ENCODE assay signal across 20 cellular contexts in genomic region chr19:50667759-50668231, GRCh38. TPM values are rescaled to one million over a fixed set of nuclear protein-coding genes. Genes with fewer than 3 reads are reported as not detected.
DNase-seq lines count a peak whose midpoint lies in the region; ATAC-seq, FAIRE-seq and TF ChIP-seq lines count a peak whose summit lies in the region.
"Had no signal": no experiment of that assay in that cellular context is flagged by ENCODE, and none has a peak within 500 bp of the region (broad histone marks: within the 10 kb centered on the region; RNA-seq: fewer than 3 reads in every experiment).

No MANE protein-coding gene starts in this region.

- peak overlapping the region; percentile 90 for H3K18ac ChIP-seq in neuronal stem cell (ENCODE audit: low read length)

- no peak overlapping the region for H3K4me3 Mint-ChIP-seq in CD8-positive, alpha-beta T cell

- H3K4me2 ChIP-seq in endothelial cell of umbilical vein (ENCODE audit: insufficient read depth, low read length) (no peak overlapping the region), neuronal stem cell (ENCODE audit: insufficient read depth, low read length, poor library complexity, severe bottlenecking) (peak overlapping the region; percentile 57)
- H3K4me2 ChIP-seq: BLaER1 treated with 17β-estradiol and CSF1 and Interleukin-3, amounts not matched to agents 10 nM and 100 nM had no signal

- no peak overlapping the region for H2BK12ac ChIP-seq in neuronal stem cell (ENCODE audit: low read length)

- no peak overlapping the region for H4K8ac ChIP-seq in neuronal stem cell (ENCODE audit: low read depth, low read length)

- H3K23ac ChIP-seq in neuronal stem cell (ENCODE audit: low read depth, low read length, poor library complexity), result peak overlapping the region; percentile 12

- H3K36me3 Mint-ChIP-seq in CD8-positive, alpha-beta T cell, result no peaks in the 10 kb centered on the region

- no peak overlapping the region for H3K4ac ChIP-seq in neuronal stem cell (ENCODE audit: low read length)

- H3K9me1 ChIP-seq in endothelial cell of umbilical vein (replicated peaks; ENCODE audit: control insufficient read depth, extremely low read depth, insufficient read depth, low read length), result no peaks in the 10 kb centered on the region

- dilution Hi-C loops in endothelial cell of umbilical vein (cut with MboI; ENCODE audit: extremely low pct_ligation_motif_present, low sequenced_read_pairs), result no loop called here

- peak overlapping the region; percentile 70 for H2AK5ac ChIP-seq in neuronal stem cell (ENCODE audit: low read depth, low read length)

- no peak for TF ChIP-seq POLR2A in endothelial cell of umbilical vein (IDR thresholded peaks at IDR 0.05; ENCODE audit: low read depth, low read length)

- H3K4me3 ChIP-seq in cardiac muscle cell (peak overlapping the region; percentile 5), endothelial cell of umbilical vein (replicated peaks in 1 of 3; ENCODE audit: insufficient read depth in 1 of 3, low read depth in 1 of 3, low read length in 3 of 3) (no peak overlapping the region), neuronal stem cell (ENCODE audit: low read length in 2 of 2) (no peak overlapping the region)
- H3K4me3 ChIP-seq in CD8-positive, alpha-beta T cell (ENCODE audit: low read depth, low read length), result no peak overlapping the region
- H3K4me3 ChIP-seq: BLaER1 treated with 17β-estradiol and CSF1 and Interleukin-3, amounts not matched to agents 10 nM and 100 nM; SJSA1 had no signal

- H3K14ac ChIP-seq in neuronal stem cell (ENCODE audit: low read length), result no peak overlapping the region

- no peak for DNase-seq in cardiac muscle cell (ENCODE audit: low read depth in 1 of 2, low spot score in 1 of 2)
- DNase-seq in left ventricle myocardium superior, result no peak
- DNase-seq in endothelial cell of umbilical vein (ENCODE audit: low read depth, low spot score), result no peak
- DNase-seq in neuronal stem cell (ENCODE audit: low spot score), result no peak
- no peak for DNase-seq in NK-92 (lab: John Stamatoyannopoulos, UW; ENCODE audit: unreplicated experiment)
- no peak for DNase-seq in EL
- no peak for DNase-seq in CD8-positive, alpha-beta T cell
- DNase-seq: DMS153, KBM-7, MV-4-11, NCI-H1417 treated with DMSO at 0.1 percent for 48 hours, NCI-H1930, NCI-H2171 treated with DMSO at 0.1 percent for 48 hours, NCI-H446 treated with DMSO at 0.1 percent for 48 hours, NCI-H748 treated with DMSO at 0.1 percent for 48 hours, PC-3 had no signal

- H3K9me3 ChIP-seq in cardiac muscle cell (ENCODE audit: low read depth), result no peaks in the 10 kb centered on the region
- no peaks in the 10 kb centered on the region for H3K9me3 ChIP-seq in endothelial cell of umbilical vein (replicated peaks; ENCODE audit: control insufficient read depth, insufficient read depth, low read length)
- H3K9me3 ChIP-seq in neuronal stem cell (replicated peaks in 1 of 2; ENCODE audit: control insufficient read depth in 2 of 2, insufficient read depth in 1 of 2, low read depth in 1 of 2, low read length in 2 of 2), result no peaks in the 10 kb centered on the region
- H3K9me3 ChIP-seq in CD8-positive, alpha-beta T cell (ENCODE audit: low read length), result no peaks in the 10 kb centered on the region
- H3K9me3 ChIP-seq: SJSA1 had no signal

- H3K4me1 ChIP-seq in cardiac muscle cell (ENCODE audit: low read depth) (no peaks in the 10 kb centered on the region), endothelial cell of umbilical vein (ENCODE audit: control insufficient read depth, extremely low read depth, insufficient read depth, low read length) (no peaks in the 10 kb centered on the region), neuronal stem cell (ENCODE audit: control insufficient read depth in 2 of 2, insufficient read depth in 1 of 2, low read depth in 1 of 2, low read length in 2 of 2) (peaks cover 4 to 6% of the 10 kb centered on the region in 2 donors)
- peaks cover 5% of the 10 kb centered on the region for H3K4me1 ChIP-seq in CD8-positive, alpha-beta T cell (ENCODE audit: insufficient read depth, low read length)
- H3K4me1 ChIP-seq: SJSA1 had no signal

- H3K4me1 Mint-ChIP-seq in CD8-positive, alpha-beta T cell (ENCODE audit: low read depth), result no peaks in the 10 kb centered on the region

- no peaks in the 10 kb centered on the region for H3K79me2 ChIP-seq in endothelial cell of umbilical vein (ENCODE audit: control insufficient read depth, insufficient read depth, low read length)

- no TSS peak for BruUV-seq in endothelial cell of umbilical vein (replicated peaks; lab: Mats Ljungman, UMichigan)

- CTCF ChIA-PET in endothelial cell of umbilical vein (lab: Charles Lee), result interaction anchor here (3.4 kb wide), 1 partner anchor 115 kb away, joined by 83 read pairs; no protein-coding TSS in a partner anchor
- CTCF ChIA-PET in CD8-positive, alpha-beta T cell (lab: Charles Lee), result no interaction called here

- no peak overlapping the region for H2BK5ac ChIP-seq in neuronal stem cell (ENCODE audit: low read length)

- H3K27me3 Mint-ChIP-seq in CD8-positive, alpha-beta T cell (ENCODE audit: low read depth), result peaks cover 36% of the 10 kb centered on the region

- WGBS in neuronal stem cell (ENCODE audit: extremely low coverage in 2 of 2, insufficient read length in 2 of 2, insufficient replicate concordance in 1 of 2), 2 donors, result no CpG with 5 or more reads among the region's 58 CpGs

- TF ChIP-seq CTCF in cardiac muscle cell (IDR thresholded peaks at IDR 0.05; ENCODE audit: low read depth, low read length) (no peak), endothelial cell of umbilical vein (IDR thresholded peaks at IDR 0.05; ENCODE audit: extremely low read depth in 1 of 2, insufficient read depth in 1 of 2, low read depth in 1 of 2, low read length in 2 of 2) (no peak)
- no peak for TF ChIP-seq CTCF in CD8-positive, alpha-beta T cell (IDR thresholded peaks at IDR 0.05)

- H2BK120ac ChIP-seq in neuronal stem cell (ENCODE audit: low read depth, low read length), result peak overlapping the region; percentile 81

- no peak for ATAC-seq in left ventricle myocardium superior
- ATAC-seq in HG03025 (IDR thresholded peaks at IDR 0.05; ENCODE audit: low FRiP score, unreplicated experiment), result no peak
- ATAC-seq in CD8-positive, alpha-beta T cell, result no peak
- ATAC-seq: PC-3 had no signal

- no peaks in the 10 kb centered on the region for H4K20me1 ChIP-seq in endothelial cell of umbilical vein (replicated peaks; ENCODE audit: control insufficient read depth, extremely low read depth, insufficient read depth, low read length)

- H2AFZ ChIP-seq in endothelial cell of umbilical vein (ENCODE audit: low read depth, low read length) (no peak overlapping the region), neuronal stem cell (ENCODE audit: low read length) (no peak overlapping the region)

- intact Hi-C loops in left ventricle myocardium superior (cut with micrococcal nuclease) (no loop called here), endothelial cell of umbilical vein (cut with micrococcal nuclease) (loop anchor here (2.0 kb wide), 1 partner anchor 37 kb away; no protein-coding TSS in a partner anchor)
- intact Hi-C loops in CD8-positive, alpha-beta T cell (cut with DNase I, micrococcal nuclease), result loop anchor here in 1 of 2 experiments (2.0 kb wide), 1 partner anchor 115 kb away; no protein-coding TSS in a partner anchor

- H3K27me3 ChIP-seq in cardiac muscle cell, result peaks cover 66% of the 10 kb centered on the region
- H3K27me3 ChIP-seq in endothelial cell of umbilical vein (ENCODE audit: control insufficient read depth in 2 of 2, insufficient read depth in 2 of 2, low read length in 2 of 2), result peaks cover 17 to 31% of the 10 kb centered on the region in 2 experiments
- H3K27me3 ChIP-seq in neuronal stem cell (ENCODE audit: control insufficient read depth in 3 of 3, insufficient read depth in 3 of 3, low read depth in 1 of 3, low read length in 3 of 3), result peaks cover 0 to 54% (median 17%) of the 10 kb centered on the region in 3 experiments
- H3K27me3 ChIP-seq in CD8-positive, alpha-beta T cell (ENCODE audit: insufficient read depth, low read length), result peaks cover 10% of the 10 kb centered on the region

- H3K9ac ChIP-seq in endothelial cell of umbilical vein (replicated peaks; ENCODE audit: extremely low read depth, insufficient read depth, low read length) (no peak overlapping the region), neuronal stem cell (ENCODE audit: low read depth, low read length, poor library complexity) (peak overlapping the region; percentile 21)
- H3K9ac ChIP-seq: BLaER1 treated with 17β-estradiol and CSF1 and Interleukin-3, amounts not matched to agents 10 nM and 100 nM had no signal

- H2BK15ac ChIP-seq in neuronal stem cell (ENCODE audit: low read length), result no peak overlapping the region

- H3K79me1 ChIP-seq in neuronal stem cell (ENCODE audit: low read depth, low read length), result peaks cover 1% of the 10 kb centered on the region

- H3K36me3 ChIP-seq in cardiac muscle cell (no peaks in the 10 kb centered on the region), endothelial cell of umbilical vein (ENCODE audit: control insufficient read depth in 2 of 2, extremely low read depth in 1 of 2, insufficient read depth in 2 of 2, low read length in 2 of 2) (no peaks in the 10 kb centered on the region), neuronal stem cell (replicated peaks in 1 of 2; ENCODE audit: control insufficient read depth in 2 of 2, insufficient read depth in 2 of 2, low read length in 2 of 2) (no peaks in the 10 kb centered on the region)
- no peaks in the 10 kb centered on the region for H3K36me3 ChIP-seq in CD8-positive, alpha-beta T cell (ENCODE audit: insufficient read depth, low read length)
- H3K36me3 ChIP-seq: SJSA1 had no signal

- POLR2A ChIA-PET in endothelial cell of umbilical vein (lab: Charles Lee), result no interaction called here
- POLR2A ChIA-PET in CD8-positive, alpha-beta T cell (lab: Charles Lee), result no interaction called here

- no peak overlapping the region for H4K91ac ChIP-seq in neuronal stem cell (ENCODE audit: low read depth, low read length, poor library complexity)

- no peak overlapping the region for H3K27ac ChIP-seq in cardiac muscle cell
- H3K27ac ChIP-seq in endothelial cell of umbilical vein (ENCODE audit: insufficient read depth, low read depth, low read length), result no peak overlapping the region
- H3K27ac ChIP-seq in neuronal stem cell (replicated peaks; ENCODE audit: low read length), result no peak overlapping the region
- H3K27ac ChIP-seq in CD8-positive, alpha-beta T cell (ENCODE audit: low read depth, low read length), result no peak overlapping the region
- H3K27ac ChIP-seq: 22Rv1; BLaER1 treated with 17β-estradiol and CSF1 and Interleukin-3, amounts not matched to agents 10 nM and 100 nM; SJSA1 had no signal

- FAIRE-seq in endothelial cell of umbilical vein (lab: Jason Lieb, UNC), result no peak

- no peaks in the 10 kb centered on the region for H3K9me3 Mint-ChIP-seq in CD8-positive, alpha-beta T cell

- no peak overlapping the region for H3K27ac Mint-ChIP-seq in CD8-positive, alpha-beta T cell

RNA-seq across cellular contexts. Expression of gene C19orf81, which starts 18.6 kb away (rescaled TPM):
- total RNA-seq in cardiac muscle cell (23.5 and 36.8 TPM in 2 replicates), left ventricle myocardium superior (2.7 TPM), endothelial cell of umbilical vein (1.1 and 2.5 TPM in 2 replicates)
- polyA plus RNA-seq in cardiac muscle cell (42.2 and 67.4 TPM in 2 replicates), endothelial cell of umbilical vein (0.79 and 2.1 TPM in 2 replicates)
- polyA plus RNA-seq in endothelial cell of umbilical vein (2011; cell fraction: cytosol; rRNA removed), result 0.25 and 0.69 TPM in 2 replicates
- not detected in 2 replicates for polyA plus RNA-seq in endothelial cell of umbilical vein (2011; cell fraction: nucleus; rRNA removed)
- polyA plus RNA-seq in endothelial cell of umbilical vein (2012), result 1.3 and 3.0 TPM in 2 replicates
- 0.57 TPM in 1 of 2 replicates, not detected in the other for polyA minus RNA-seq in endothelial cell of umbilical vein
- not detected for polyA minus RNA-seq in endothelial cell of umbilical vein (2011; cell fraction: cytosol; rRNA and poly(A)+ RNA removed)
- not detected in 2 replicates for polyA minus RNA-seq in endothelial cell of umbilical vein (2011; cell fraction: nucleus; rRNA and poly(A)+ RNA removed)
- 32.6 TPM for polyA plus RNA-seq in neuronal stem cell (2013, experiment 1 of 2)
- 31.3 TPM for polyA plus RNA-seq in neuronal stem cell (2013, experiment 2 of 2)
- total RNA-seq in CD8-positive, alpha-beta T cell, result not detected
- total RNA-seq: SJSA1 had no signal

RNA-seq across cellular contexts. Expression of gene SYT3, which starts 28.1 kb away (rescaled TPM):
- 1.9 and 4.7 TPM in 2 replicates for total RNA-seq in cardiac muscle cell
- polyA plus RNA-seq in cardiac muscle cell, result 2.1 and 4.3 TPM in 2 replicates
- 0.15 TPM for total RNA-seq in left ventricle myocardium superior
- total RNA-seq in endothelial cell of umbilical vein, result 0.53 TPM in 1 of 2 replicates, not detected in the other
- polyA plus RNA-seq in endothelial cell of umbilical vein, result 0.11 TPM in 1 of 2 replicates, not detected in the other
- 0.03 and 0.04 TPM in 2 replicates for polyA plus RNA-seq in endothelial cell of umbilical vein (2011; cell fraction: cytosol; rRNA removed)
- 0.10 and 0.13 TPM in 2 replicates for polyA plus RNA-seq in endothelial cell of umbilical vein (2011; cell fraction: nucleus; rRNA removed)
- 0.63 and 1.8 TPM in 2 replicates for polyA plus RNA-seq in endothelial cell of umbilical vein (2012)
- 0.19 and 0.36 TPM in 2 replicates for polyA minus RNA-seq in endothelial cell of umbilical vein
- polyA minus RNA-seq in endothelial cell of umbilical vein (2011; cell fraction: cytosol; rRNA and poly(A)+ RNA removed), result not detected
- polyA minus RNA-seq in endothelial cell of umbilical vein (2011; cell fraction: nucleus; rRNA and poly(A)+ RNA removed), result not detected in 2 replicates
- 2.6 TPM for polyA plus RNA-seq in neuronal stem cell (2013, experiment 1 of 2)
- polyA plus RNA-seq in neuronal stem cell (2013, experiment 2 of 2), result 2.5 TPM
- total RNA-seq in CD8-positive, alpha-beta T cell, result under 1 TPM in 1 of 2 experiments, not detected in 1; 0.28 TPM
- total RNA-seq: SJSA1 had no signal

RNA-seq across cellular contexts. Expression of gene SHANK1, which starts 51.8 kb away (rescaled TPM):
- 2.9 and 8.7 TPM in 2 replicates for total RNA-seq in cardiac muscle cell
- 0.71 and 2.0 TPM in 2 replicates for polyA plus RNA-seq in cardiac muscle cell
- total RNA-seq in left ventricle myocardium superior, result 0.32 TPM
- total RNA-seq in endothelial cell of umbilical vein, result 1.2 and 1.9 TPM in 2 replicates
- 0.60 and 0.66 TPM in 2 replicates for polyA plus RNA-seq in endothelial cell of umbilical vein
- 0.27 and 0.38 TPM in 2 replicates for polyA plus RNA-seq in endothelial cell of umbilical vein (2011; cell fraction: cytosol; rRNA removed)
- polyA plus RNA-seq in endothelial cell of umbilical vein (2011; cell fraction: nucleus; rRNA removed), result 3.5 and 4.2 TPM in 2 replicates
- 2.0 and 2.5 TPM in 2 replicates for polyA plus RNA-seq in endothelial cell of umbilical vein (2012)
- 0.25 and 4.7 TPM in 2 replicates for polyA minus RNA-seq in endothelial cell of umbilical vein
- polyA minus RNA-seq in endothelial cell of umbilical vein (2011; cell fraction: cytosol; rRNA and poly(A)+ RNA removed), result not detected
- polyA minus RNA-seq in endothelial cell of umbilical vein (2011; cell fraction: nucleus; rRNA and poly(A)+ RNA removed), result 1.4 and 1.7 TPM in 2 replicates
- 6.2 TPM for polyA plus RNA-seq in neuronal stem cell (2013, experiment 1 of 2)
- 5.9 TPM for polyA plus RNA-seq in neuronal stem cell (2013, experiment 2 of 2)
- total RNA-seq in CD8-positive, alpha-beta T cell, result 1 to 10 TPM; 1.2 to 1.6 TPM
- total RNA-seq: SJSA1 had no signal

RNA-seq across cellular contexts. Expression of gene CLEC11A, which starts 55.4 kb away (rescaled TPM):
- total RNA-seq in cardiac muscle cell, result 12.5 and 16.6 TPM in 2 replicates
- polyA plus RNA-seq in cardiac muscle cell, result 26.7 and 29.4 TPM in 2 replicates
- total RNA-seq in left ventricle myocardium superior, result 2.9 TPM
- total RNA-seq in endothelial cell of umbilical vein, result 10.4 and 13.3 TPM in 2 replicates
- 30.1 and 37.2 TPM in 2 replicates for polyA plus RNA-seq in endothelial cell of umbilical vein
- 11.2 and 17.3 TPM in 2 replicates for polyA plus RNA-seq in endothelial cell of umbilical vein (2011; cell fraction: cytosol; rRNA removed)
- 15.5 and 18.9 TPM in 2 replicates for polyA plus RNA-seq in endothelial cell of umbilical vein (2011; cell fraction: nucleus; rRNA removed)
- polyA plus RNA-seq in endothelial cell of umbilical vein (2012), result 26.1 and 56.4 TPM in 2 replicates
- 2.1 and 2.9 TPM in 2 replicates for polyA minus RNA-seq in endothelial cell of umbilical vein
- not detected for polyA minus RNA-seq in endothelial cell of umbilical vein (2011; cell fraction: cytosol; rRNA and poly(A)+ RNA removed)
- polyA minus RNA-seq in endothelial cell of umbilical vein (2011; cell fraction: nucleus; rRNA and poly(A)+ RNA removed), result 2.5 and 3.4 TPM in 2 replicates
- polyA plus RNA-seq in neuronal stem cell (2013, experiment 1 of 2), result 12.3 TPM
- polyA plus RNA-seq in neuronal stem cell (2013, experiment 2 of 2), result 12.3 TPM
- total RNA-seq in CD8-positive, alpha-beta T cell, result 1 to 10 TPM; 5.7 TPM
